ENCODE assay signal across 1 cellular context in the genomic region with DNA sequence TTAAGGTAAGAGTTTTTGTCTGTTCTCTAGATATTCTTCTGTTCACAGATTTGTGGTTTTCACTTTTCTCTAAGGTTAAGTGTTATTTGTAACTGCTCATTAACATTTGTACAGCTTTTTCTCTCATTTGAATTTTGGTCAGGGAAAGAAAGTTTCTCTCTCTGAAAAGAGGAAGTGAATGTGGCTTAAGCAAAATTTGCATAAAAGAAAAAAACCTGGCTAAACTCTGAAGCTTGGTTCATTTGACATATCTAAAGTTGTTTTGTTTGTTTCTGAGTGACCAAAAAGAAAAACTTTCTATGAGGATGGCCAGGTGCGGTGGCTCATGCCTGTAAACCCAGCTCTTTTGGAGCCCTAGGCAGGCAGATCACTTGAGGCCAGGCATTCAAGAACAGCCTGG.
TF ChIP-seq lines count a peak whose summit lies in the region.

No MANE protein-coding gene starts in this region.

TF ChIP-seq in GM23338, 12 proteins besides CTCF, POLR2A, EP300 and RAD21:
- TF ChIP-seq, protein P1, sequence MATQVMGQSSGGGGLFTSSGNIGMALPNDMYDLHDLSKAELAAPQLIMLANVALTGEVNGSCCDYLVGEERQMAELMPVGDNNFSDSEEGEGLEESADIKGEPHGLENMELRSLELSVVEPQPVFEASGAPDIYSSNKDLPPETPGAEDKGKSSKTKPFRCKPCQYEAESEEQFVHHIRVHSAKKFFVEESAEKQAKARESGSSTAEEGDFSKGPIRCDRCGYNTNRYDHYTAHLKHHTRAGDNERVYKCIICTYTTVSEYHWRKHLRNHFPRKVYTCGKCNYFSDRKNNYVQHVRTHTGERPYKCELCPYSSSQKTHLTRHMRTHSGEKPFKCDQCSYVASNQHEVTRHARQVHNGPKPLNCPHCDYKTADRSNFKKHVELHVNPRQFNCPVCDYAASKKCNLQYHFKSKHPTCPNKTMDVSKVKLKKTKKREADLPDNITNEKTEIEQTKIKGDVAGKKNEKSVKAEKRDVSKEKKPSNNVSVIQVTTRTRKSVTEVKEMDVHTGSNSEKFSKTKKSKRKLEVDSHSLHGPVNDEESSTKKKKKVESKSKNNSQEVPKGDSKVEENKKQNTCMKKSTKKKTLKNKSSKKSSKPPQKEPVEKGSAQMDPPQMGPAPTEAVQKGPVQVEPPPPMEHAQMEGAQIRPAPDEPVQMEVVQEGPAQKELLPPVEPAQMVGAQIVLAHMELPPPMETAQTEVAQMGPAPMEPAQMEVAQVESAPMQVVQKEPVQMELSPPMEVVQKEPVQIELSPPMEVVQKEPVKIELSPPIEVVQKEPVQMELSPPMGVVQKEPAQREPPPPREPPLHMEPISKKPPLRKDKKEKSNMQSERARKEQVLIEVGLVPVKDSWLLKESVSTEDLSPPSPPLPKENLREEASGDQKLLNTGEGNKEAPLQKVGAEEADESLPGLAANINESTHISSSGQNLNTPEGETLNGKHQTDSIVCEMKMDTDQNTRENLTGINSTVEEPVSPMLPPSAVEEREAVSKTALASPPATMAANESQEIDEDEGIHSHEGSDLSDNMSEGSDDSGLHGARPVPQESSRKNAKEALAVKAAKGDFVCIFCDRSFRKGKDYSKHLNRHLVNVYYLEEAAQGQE (IDR thresholded peaks at IDR 0.05; ENCODE audit: unreplicated experiment) = no peak
- no peak for TF ChIP-seq POLR2AphosphoS5 (IDR thresholded peaks at IDR 0.05; ENCODE audit: low read depth)
- TF ChIP-seq EZH2phosphoT487 (IDR thresholded peaks at IDR 0.05; ENCODE audit: unreplicated experiment) = no peak
- TF ChIP-seq ZNF331 (CRISPR knock-in tag; IDR thresholded peaks at IDR 0.05; ENCODE audit: low read depth) = no peak
- TF ChIP-seq, protein P2, sequence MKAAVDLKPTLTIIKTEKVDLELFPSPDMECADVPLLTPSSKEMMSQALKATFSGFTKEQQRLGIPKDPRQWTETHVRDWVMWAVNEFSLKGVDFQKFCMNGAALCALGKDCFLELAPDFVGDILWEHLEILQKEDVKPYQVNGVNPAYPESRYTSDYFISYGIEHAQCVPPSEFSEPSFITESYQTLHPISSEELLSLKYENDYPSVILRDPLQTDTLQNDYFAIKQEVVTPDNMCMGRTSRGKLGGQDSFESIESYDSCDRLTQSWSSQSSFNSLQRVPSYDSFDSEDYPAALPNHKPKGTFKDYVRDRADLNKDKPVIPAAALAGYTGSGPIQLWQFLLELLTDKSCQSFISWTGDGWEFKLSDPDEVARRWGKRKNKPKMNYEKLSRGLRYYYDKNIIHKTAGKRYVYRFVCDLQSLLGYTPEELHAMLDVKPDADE (IDR thresholded peaks at IDR 0.05) = no peak
- TF ChIP-seq, protein P3, sequence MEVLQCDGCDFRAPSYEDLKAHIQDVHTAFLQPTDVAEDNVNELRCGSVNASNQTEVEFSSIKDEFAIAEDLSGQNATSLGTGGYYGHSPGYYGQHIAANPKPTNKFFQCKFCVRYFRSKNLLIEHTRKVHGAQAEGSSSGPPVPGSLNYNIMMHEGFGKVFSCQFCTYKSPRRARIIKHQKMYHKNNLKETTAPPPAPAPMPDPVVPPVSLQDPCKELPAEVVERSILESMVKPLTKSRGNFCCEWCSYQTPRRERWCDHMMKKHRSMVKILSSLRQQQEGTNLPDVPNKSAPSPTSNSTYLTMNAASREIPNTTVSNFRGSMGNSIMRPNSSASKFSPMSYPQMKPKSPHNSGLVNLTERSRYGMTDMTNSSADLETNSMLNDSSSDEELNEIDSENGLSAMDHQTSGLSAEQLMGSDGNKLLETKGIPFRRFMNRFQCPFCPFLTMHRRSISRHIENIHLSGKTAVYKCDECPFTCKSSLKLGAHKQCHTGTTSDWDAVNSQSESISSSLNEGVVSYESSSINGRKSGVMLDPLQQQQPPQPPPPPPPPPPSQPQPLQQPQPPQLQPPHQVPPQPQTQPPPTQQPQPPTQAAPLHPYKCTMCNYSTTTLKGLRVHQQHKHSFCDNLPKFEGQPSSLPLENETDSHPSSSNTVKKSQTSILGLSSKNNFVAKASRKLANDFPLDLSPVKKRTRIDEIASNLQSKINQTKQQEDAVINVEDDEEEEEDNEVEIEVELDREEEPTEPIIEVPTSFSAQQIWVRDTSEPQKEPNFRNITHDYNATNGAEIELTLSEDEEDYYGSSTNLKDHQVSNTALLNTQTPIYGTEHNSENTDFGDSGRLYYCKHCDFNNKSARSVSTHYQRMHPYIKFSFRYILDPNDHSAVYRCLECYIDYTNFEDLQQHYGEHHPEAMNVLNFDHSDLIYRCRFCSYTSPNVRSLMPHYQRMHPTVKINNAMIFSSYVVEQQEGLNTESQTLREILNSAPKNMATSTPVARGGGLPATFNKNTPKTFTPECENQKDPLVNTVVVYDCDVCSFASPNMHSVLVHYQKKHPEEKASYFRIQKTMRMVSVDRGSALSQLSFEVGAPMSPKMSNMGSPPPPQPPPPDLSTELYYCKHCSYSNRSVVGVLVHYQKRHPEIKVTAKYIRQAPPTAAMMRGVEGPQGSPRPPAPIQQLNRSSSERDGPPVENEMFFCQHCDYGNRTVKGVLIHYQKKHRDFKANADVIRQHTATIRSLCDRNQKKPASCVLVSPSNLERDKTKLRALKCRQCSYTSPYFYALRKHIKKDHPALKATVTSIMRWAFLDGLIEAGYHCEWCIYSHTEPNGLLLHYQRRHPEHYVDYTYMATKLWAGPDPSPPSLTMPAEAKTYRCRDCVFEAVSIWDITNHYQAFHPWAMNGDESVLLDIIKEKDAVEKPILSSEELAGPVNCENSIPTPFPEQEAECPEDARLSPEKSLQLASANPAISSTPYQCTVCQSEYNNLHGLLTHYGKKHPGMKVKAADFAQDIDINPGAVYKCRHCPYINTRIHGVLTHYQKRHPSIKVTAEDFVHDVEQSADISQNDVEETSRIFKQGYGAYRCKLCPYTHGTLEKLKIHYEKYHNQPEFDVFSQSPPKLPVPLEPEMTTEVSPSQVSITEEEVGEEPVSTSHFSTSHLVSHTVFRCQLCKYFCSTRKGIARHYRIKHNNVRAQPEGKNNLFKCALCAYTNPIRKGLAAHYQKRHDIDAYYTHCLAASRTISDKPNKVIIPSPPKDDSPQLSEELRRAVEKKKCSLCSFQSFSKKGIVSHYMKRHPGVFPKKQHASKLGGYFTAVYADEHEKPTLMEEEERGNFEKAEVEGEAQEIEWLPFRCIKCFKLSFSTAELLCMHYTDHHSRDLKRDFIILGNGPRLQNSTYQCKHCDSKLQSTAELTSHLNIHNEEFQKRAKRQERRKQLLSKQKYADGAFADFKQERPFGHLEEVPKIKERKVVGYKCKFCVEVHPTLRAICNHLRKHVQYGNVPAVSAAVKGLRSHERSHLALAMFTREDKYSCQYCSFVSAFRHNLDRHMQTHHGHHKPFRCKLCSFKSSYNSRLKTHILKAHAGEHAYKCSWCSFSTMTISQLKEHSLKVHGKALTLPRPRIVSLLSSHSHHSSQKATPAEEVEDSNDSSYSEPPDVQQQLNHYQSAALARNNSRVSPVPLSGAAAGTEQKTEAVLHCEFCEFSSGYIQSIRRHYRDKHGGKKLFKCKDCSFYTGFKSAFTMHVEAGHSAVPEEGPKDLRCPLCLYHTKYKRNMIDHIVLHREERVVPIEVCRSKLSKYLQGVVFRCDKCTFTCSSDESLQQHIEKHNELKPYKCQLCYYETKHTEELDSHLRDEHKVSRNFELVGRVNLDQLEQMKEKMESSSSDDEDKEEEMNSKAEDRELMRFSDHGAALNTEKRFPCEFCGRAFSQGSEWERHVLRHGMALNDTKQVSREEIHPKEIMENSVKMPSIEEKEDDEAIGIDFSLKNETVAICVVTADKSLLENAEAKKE (CRISPR knock-in tag; IDR thresholded peaks at IDR 0.05) = no peak
- TF ChIP-seq EZH2 (IDR thresholded peaks at IDR 0.05; ENCODE audit: low read depth, unreplicated experiment) = no peak
- TF ChIP-seq CREB1 (CRISPR knock-in tag; IDR thresholded peaks at IDR 0.05; ENCODE audit: low read depth) = no peak
- no peak for TF ChIP-seq ZNF114 (CRISPR knock-in tag; IDR thresholded peaks at IDR 0.05)
